8 cellular contexts compared by ENCODE assay signal in genomic region chr14:105294142-105294597, GRCh38. TPM values are rescaled to one million over a fixed set of nuclear protein-coding genes. Genes with fewer than 3 reads are reported as not detected.
DNase-seq lines count a peak whose midpoint lies in the region; ATAC-seq and TF ChIP-seq lines count a peak whose summit lies in the region.

No MANE protein-coding gene starts in this region.

- no peak overlapping the region for H3K27ac ChIP-seq in foreskin keratinocyte

- no peak for TF ChIP-seq CTCF in foreskin keratinocyte (conservative IDR thresholded peaks at IDR 0.05)

- DNase-seq in NCI-H1436 (lab: John Stamatoyannopoulos, UW) (peak; percentile 76), foreskin keratinocyte (no peak), retina (peak; percentile 77), NCI-H226 (no peak)
- DNase-seq in activated CD8-positive, alpha-beta memory T cell treated with anti-CD3 and anti-CD28 coated beads, Interleukin-2, amount 50 U/mL, for 1 hour (ENCODE audit: extremely low read depth), result peak; percentile 57

- no peaks in the 10 kb centered on the region for H3K27me3 ChIP-seq in foreskin keratinocyte

- peak; percentile 51 for ATAC-seq in GM19397 (IDR thresholded peaks at IDR 0.05; ENCODE audit: unreplicated experiment)
- peak; percentile 42 for ATAC-seq in foreskin keratinocyte
- no peak for ATAC-seq in GM21367 (IDR thresholded peaks at IDR 0.05; ENCODE audit: unreplicated experiment)
- no peak for ATAC-seq in HG03565 (IDR thresholded peaks at IDR 0.05; ENCODE audit: unreplicated experiment)

- H3K4me1 ChIP-seq in foreskin keratinocyte, result peaks cover 1% of the 10 kb centered on the region

RNA-seq across cellular contexts. Expression of gene BRF1, which starts 6.6 kb away (rescaled TPM):
- total RNA-seq in foreskin keratinocyte, result 17.5 and 18.5 TPM in 2 replicates
- 13.8 and 15.3 TPM in 2 replicates for polyA plus RNA-seq in foreskin keratinocyte

RNA-seq across cellular contexts. Expression of gene PACS2, which starts 20.4 kb away (rescaled TPM):
- 29.5 and 29.7 TPM in 2 replicates for total RNA-seq in foreskin keratinocyte
- 21.3 and 24.3 TPM in 2 replicates for polyA plus RNA-seq in foreskin keratinocyte

RNA-seq across cellular contexts. Expression of gene BTBD6, which starts 45.8 kb away (rescaled TPM):
- total RNA-seq in foreskin keratinocyte, result 51.3 and 56.3 TPM in 2 replicates
- polyA plus RNA-seq in foreskin keratinocyte, result 62.0 and 64.0 TPM in 2 replicates

Comparison
In these comparisons a context has a peak if more than half of its experiments do, and no peak if none do; other contexts are left out.
1. ATAC-seq: peak in GM19397 (single experiment) and foreskin keratinocyte (single experiment); none in GM21367 (single experiment) and HG03565 (single experiment).
2. DNase-seq: peak in NCI-H1436 (single experiment), activated CD8-positive, alpha-beta memory T cell treated with anti-CD3 and anti-CD28 coated beads, Interleukin-2, amount 50 U/mL, for 1 hour (single experiment) and retina (single experiment); none in foreskin keratinocyte (0 of 2) and NCI-H226 (single experiment).